In genomic region chr1:9890224-9890731, GRCh38 we compare ENCODE assay signal across 8 cellular contexts. TPM values are rescaled to one million over a fixed set of nuclear protein-coding genes. Genes with fewer than 3 reads are reported as not detected.
DNase-seq lines count a peak whose midpoint lies in the region; ATAC-seq and TF ChIP-seq lines count a peak whose summit lies in the region.

No MANE protein-coding gene starts in this region.

- H3K36me3 ChIP-seq in right atrium auricular region: no peaks in the 10 kb centered on the region
- H3K36me3 ChIP-seq in testis (ENCODE audit: low read depth, missing control alignments): no peaks in the 10 kb centered on the region

- H3K27me3 ChIP-seq in HL-60 (ENCODE audit: insufficient read depth, poor library complexity, severe bottlenecking) (no peaks in the 10 kb centered on the region), right atrium auricular region (no peaks in the 10 kb centered on the region), testis (no peaks in the 10 kb centered on the region)

- WGBS in testis, 2 donors: 42 to 51% methylated on average over 5 to 6 of the region's 6 CpGs

- DNase-seq in HL-60 (ENCODE audit: low read depth in 1 of 2, low spot score in 1 of 2): peak in 1 of 2 experiments; percentile 26
- DNase-seq in T1000 (lab: John Stamatoyannopoulos, UW): peak; percentile 65
- peak; percentile 62 for DNase-seq in right atrium auricular region (ENCODE audit: low spot score)
- DNase-seq in testis: peak; percentile 75
- DNase-seq in putamen (ENCODE audit: low spot score): no peak
- DNase-seq in epidermal melanocyte (ENCODE audit: insufficient read length, low spot score): no peak

- H3K4me1 ChIP-seq in right atrium auricular region (peaks cover 0 to 64% of the 10 kb centered on the region in 2 donors), testis (peaks cover 23% of the 10 kb centered on the region)

- ATAC-seq in HG03139 (IDR thresholded peaks at IDR 0.05; ENCODE audit: unreplicated experiment) (no peak), HG03097 (IDR thresholded peaks at IDR 0.05; ENCODE audit: low FRiP score, unreplicated experiment) (no peak)

- intact Hi-C loops in testis (cut with DNase I; ENCODE audit: low total_unique reads): no loop called here

- H3K9me3 ChIP-seq in right atrium auricular region (no peaks in the 10 kb centered on the region), testis (no peaks in the 10 kb centered on the region)

- no peak overlapping the region for H3K4me3 ChIP-seq in HL-60 (replicated peaks; ENCODE audit: insufficient read depth, low read length)
- no peak overlapping the region for H3K4me3 ChIP-seq in right atrium auricular region
- H3K4me3 ChIP-seq in testis: no peak overlapping the region

- TF ChIP-seq POLR2A in testis (IDR thresholded peaks at IDR 0.05): no peak

- TF ChIP-seq CTCF in HL-60 (IDR thresholded peaks at IDR 0.05; ENCODE audit: insufficient read depth, low read length): no peak
- no peak for TF ChIP-seq CTCF in right atrium auricular region (IDR thresholded peaks at IDR 0.05)
- TF ChIP-seq CTCF in testis (IDR thresholded peaks at IDR 0.05): no peak

- H3K27ac ChIP-seq in HL-60 (replicated peaks) (peak overlapping the region; percentile 48), right atrium auricular region (peak overlapping the region; percentile 66 to 76), testis (peak overlapping the region in 1 of 2 donors; percentile 0)

RNA-seq across cellular contexts. Expression of gene CTNNBIP1, which starts 19.8 kb away (rescaled TPM):
- 10 to 100 TPM; 22.3 to 31.9 TPM for total RNA-seq in right atrium auricular region
- 10 to 100 TPM; 45.3 to 48.1 TPM for total RNA-seq in testis
- polyA plus RNA-seq in testis (ENCODE audit: insufficient read depth, low read depth, low replicate concordance): 60.8 TPM

RNA-seq across cellular contexts. Expression of gene LZIC, which starts 52.9 kb away (rescaled TPM):
- total RNA-seq in right atrium auricular region (10 to 100 TPM; 25.0 to 32.1 TPM), testis (10 to 100 TPM; 48.6 to 49.4 TPM)
- 104 TPM for polyA plus RNA-seq in testis (ENCODE audit: insufficient read depth, low read depth, low replicate concordance)

RNA-seq across cellular contexts. Expression of gene NMNAT1, which starts 53.0 kb away (rescaled TPM):
- total RNA-seq in right atrium auricular region (10 to 100 TPM; 10.0 to 13.9 TPM), testis (10 to 100 TPM in 1 of 2 donors, 1 to 10 TPM in 1; 8.1 to 13.0 TPM)
- 12.2 TPM for polyA plus RNA-seq in testis (ENCODE audit: insufficient read depth, low read depth, low replicate concordance)

Comparison
In these comparisons a context has a peak if more than half of its experiments do, and no peak if none do; other contexts are left out.
1. DNase-seq: peak in T1000 (single experiment), right atrium auricular region (single experiment) and testis (single experiment); none in putamen (single experiment) and epidermal melanocyte (single experiment).